In genomic region chr10:91220954-91221696, GRCh38 we compare ENCODE assay signal across 8 cellular contexts. TPM values are rescaled to one million over a fixed set of nuclear protein-coding genes. Genes with fewer than 3 reads are reported as not detected.
DNase-seq lines count a peak whose midpoint lies in the region; ATAC-seq and TF ChIP-seq lines count a peak whose summit lies in the region.

No MANE protein-coding gene starts in this region.

- TF ChIP-seq CTCF in WI38 (IDR thresholded peaks at IDR 0.05; ENCODE audit: low read depth, low read length) = no peak

- DNase-seq in CD8-positive, alpha-beta memory T cell = peak in 2 of 5 donors; percentile 11 to 57
- peak; percentile 9 for DNase-seq in fibroblast of gingiva (ENCODE audit: low read depth)
- DNase-seq in naive thymus-derived CD4-positive, alpha-beta T cell = no peak
- DNase-seq in aorta = peak; percentile 59 to 74
- no peak for DNase-seq in SW 1271 (lab: John Stamatoyannopoulos, UW)

- H3K27ac ChIP-seq in CD8-positive, alpha-beta memory T cell (ENCODE audit: low read depth, low read length) = peak overlapping the region; percentile 83
- peak overlapping the region; percentile 90 for H3K27ac ChIP-seq in naive thymus-derived CD4-positive, alpha-beta T cell (ENCODE audit: low read depth, low read length)
- peak overlapping the region; percentile 83 to 85 for H3K27ac ChIP-seq in aorta (ENCODE audit: low read depth in 1 of 2, low read length in 2 of 2)

- CTCF ChIA-PET in CD8-positive, alpha-beta memory T cell (lab: Charles Lee) = interaction anchor here (0.8 to 1.5 kb wide), 5 partner anchors 10 to 215 kb away, joined by 3 to 7 read pairs (median 3); no protein-coding TSS in a partner anchor
- CTCF ChIA-PET in naive thymus-derived CD4-positive, alpha-beta T cell (lab: Charles Lee) = interaction anchor here (0.7 to 1.0 kb wide), 2 partner anchors 9 to 56 kb away, joined by 3 to 4 read pairs; no protein-coding TSS in a partner anchor

- H3K36me3 Mint-ChIP-seq in CD8-positive, alpha-beta memory T cell = peaks cover 0 to 25% (median 3%) of the 10 kb centered on the region in 3 donors
- H3K36me3 Mint-ChIP-seq in naive thymus-derived CD4-positive, alpha-beta T cell = peaks cover 0 to 21% (median 6%) of the 10 kb centered on the region in 5 donors

- WGBS in aorta, 2 donors = 0% methylated on average over 32 to 40 of the region's 40 CpGs

- intact Hi-C loops in naive thymus-derived CD4-positive, alpha-beta T cell (cut with micrococcal nuclease) = loop anchor here (1.0 to 10.0 kb wide), 17 partner anchors 20 to 1806 kb away; partner anchors contain the start of genes KIF11 (in 2 of the 2), RPP30 (in 2 of the 2), TNKS2 (in 2 of the 2) and BTAF1 (in 1 of the 2)
- intact Hi-C loops in aorta (cut with DNase I) = loop anchor here in 1 of 2 donors (2.0 kb wide), 1 partner anchor 58 kb away; no protein-coding TSS in a partner anchor

- H3K9me3 Mint-ChIP-seq in CD8-positive, alpha-beta memory T cell = no peaks in the 10 kb centered on the region
- H3K9me3 Mint-ChIP-seq in naive thymus-derived CD4-positive, alpha-beta T cell = no peaks in the 10 kb centered on the region

- H3K9me3 ChIP-seq in CD8-positive, alpha-beta memory T cell (ENCODE audit: low read length) = no peaks in the 10 kb centered on the region
- H3K9me3 ChIP-seq in naive thymus-derived CD4-positive, alpha-beta T cell (ENCODE audit: control insufficient read depth in 2 of 3, low read length in 3 of 3) = no peaks in the 10 kb centered on the region
- no peaks in the 10 kb centered on the region for H3K9me3 ChIP-seq in aorta (ENCODE audit: control insufficient read depth, low read length)

- H3K36me3 ChIP-seq in CD8-positive, alpha-beta memory T cell (ENCODE audit: insufficient read depth, low read length) = peaks cover 6% of the 10 kb centered on the region
- H3K36me3 ChIP-seq in naive thymus-derived CD4-positive, alpha-beta T cell (ENCODE audit: control insufficient read depth in 2 of 3, insufficient read depth in 3 of 3, low read length in 3 of 3) = no peaks in the 10 kb centered on the region
- H3K36me3 ChIP-seq in aorta (ENCODE audit: control insufficient read depth in 1 of 2, insufficient read depth in 2 of 2, low read length in 1 of 2) = no peaks in the 10 kb centered on the region

- peaks cover 48 to 68% (median 65%) of the 10 kb centered on the region in 3 donors for H3K4me1 Mint-ChIP-seq in CD8-positive, alpha-beta memory T cell
- H3K4me1 Mint-ChIP-seq in naive thymus-derived CD4-positive, alpha-beta T cell = peaks cover 30 to 67% (median 48%) of the 10 kb centered on the region in 7 donors

- peak overlapping the region; percentile 72 for H3K4me3 ChIP-seq in CD8-positive, alpha-beta memory T cell (ENCODE audit: low read length)
- peak overlapping the region; percentile 83 for H3K4me3 ChIP-seq in WI38 (ENCODE audit: low read depth, low read length)
- H3K4me3 ChIP-seq in naive thymus-derived CD4-positive, alpha-beta T cell (ENCODE audit: low read length) = peak overlapping the region; percentile 68
- H3K4me3 ChIP-seq in aorta (ENCODE audit: low read length in 2 of 2) = peak overlapping the region; percentile 67 to 84

- peak; percentile 31 for ATAC-seq in GM19438 (IDR thresholded peaks at IDR 0.05; ENCODE audit: low read depth, unreplicated experiment)
- peak; percentile 21 for ATAC-seq in HG03571 (IDR thresholded peaks at IDR 0.05; ENCODE audit: unreplicated experiment)
- peak; percentile 20 for ATAC-seq in naive thymus-derived CD4-positive, alpha-beta T cell
- ATAC-seq in aorta (ENCODE audit: low FRiP score) = peak; percentile 46

- H3K27me3 ChIP-seq in CD8-positive, alpha-beta memory T cell (ENCODE audit: insufficient read depth, low read length, poor library complexity, severe bottlenecking) = no peaks in the 10 kb centered on the region
- H3K27me3 ChIP-seq in naive thymus-derived CD4-positive, alpha-beta T cell (ENCODE audit: control insufficient read depth in 2 of 2, insufficient read depth in 2 of 2, low read length in 2 of 2) = no peaks in the 10 kb centered on the region
- H3K27me3 ChIP-seq in aorta (ENCODE audit: control insufficient read depth in 1 of 2, insufficient read depth in 2 of 2, low read length in 1 of 2) = no peaks in the 10 kb centered on the region

- peaks cover 47% of the 10 kb centered on the region for H3K4me1 ChIP-seq in CD8-positive, alpha-beta memory T cell (ENCODE audit: insufficient read depth, low read length)
- peaks cover 29 to 34% of the 10 kb centered on the region in 2 donors for H3K4me1 ChIP-seq in naive thymus-derived CD4-positive, alpha-beta T cell (ENCODE audit: control insufficient read depth in 2 of 2, insufficient read depth in 2 of 2, low read length in 2 of 2)
- peaks cover 3 to 8% of the 10 kb centered on the region in 2 donors for H3K4me1 ChIP-seq in aorta (ENCODE audit: control insufficient read depth in 1 of 2, insufficient read depth in 2 of 2, low read length in 2 of 2)

- POLR2A ChIA-PET in CD8-positive, alpha-beta memory T cell (lab: Charles Lee) = interaction anchor here (1.4 to 4.2 kb wide), 3 partner anchors 20 to 58 kb away, joined by 5 to 52 read pairs (median 6); no protein-coding TSS in a partner anchor
- POLR2A ChIA-PET in naive thymus-derived CD4-positive, alpha-beta T cell (lab: Charles Lee) = interaction anchor here (0.7 to 2.3 kb wide), 4 partner anchors 17 to 59 kb away, joined by 3 to 22 read pairs (median 4); no protein-coding TSS in a partner anchor

- H3K27ac Mint-ChIP-seq in CD8-positive, alpha-beta memory T cell = peak overlapping the region; percentile 35 to 98 (median 94)
- peak overlapping the region; percentile 52 to 90 (median 81) for H3K27ac Mint-ChIP-seq in naive thymus-derived CD4-positive, alpha-beta T cell

- peak overlapping the region; percentile 89 to 94 (median 90) for H3K4me3 Mint-ChIP-seq in CD8-positive, alpha-beta memory T cell
- H3K4me3 Mint-ChIP-seq in naive thymus-derived CD4-positive, alpha-beta T cell = peak overlapping the region; percentile 84 to 96 (median 88)

- no peaks in the 10 kb centered on the region for H3K27me3 Mint-ChIP-seq in CD8-positive, alpha-beta memory T cell
- H3K27me3 Mint-ChIP-seq in naive thymus-derived CD4-positive, alpha-beta T cell = no peaks in the 10 kb centered on the region

RNA-seq across cellular contexts. Expression of gene PCGF5, which starts 0.7 kb away (rescaled TPM):
- total RNA-seq in CD8-positive, alpha-beta memory T cell = 10 to 100 TPM; 57.0 to 58.0 TPM
- 68.4 TPM for polyA plus RNA-seq in CD8-positive, alpha-beta memory T cell
- total RNA-seq in naive thymus-derived CD4-positive, alpha-beta T cell = 10 to 100 TPM; 41.2 to 62.3 (median 57.4) TPM
- 10 to 100 TPM; 56.8 to 69.9 TPM for polyA plus RNA-seq in naive thymus-derived CD4-positive, alpha-beta T cell
- total RNA-seq in aorta = 100 to 1,000 TPM in 1 of 2 donors, 10 to 100 TPM in 1; 77.7 to 145 TPM
- 100 to 1,000 TPM in 1 of 2 donors, 10 to 100 TPM in 1; 47.1 to 115 TPM for polyA plus RNA-seq in aorta

Comparison
In these comparisons a context has a peak if more than half of its experiments do, and no peak if none do; other contexts are left out.
1. DNase-seq: peak in fibroblast of gingiva (single experiment) and aorta (2 of 2); none in naive thymus-derived CD4-positive, alpha-beta T cell (0 of 9) and SW 1271 (0 of 2).
2. Peak in every context shown above with its lines, with median percentiles within 50 percentile points of each other: H3K27ac ChIP-seq, H3K4me3 ChIP-seq and ATAC-seq.